ENCODE assay signal across 8 cellular contexts in genomic region chr12:121227294-121227693, GRCh38. TPM values are rescaled to one million over a fixed set of nuclear protein-coding genes. Genes with fewer than 3 reads are reported as not detected.
DNase-seq lines count a peak whose midpoint lies in the region; ATAC-seq and TF ChIP-seq lines count a peak whose summit lies in the region.

No MANE protein-coding gene starts in this region.

- no peaks in the 10 kb centered on the region for H3K9me3 ChIP-seq in right lobe of liver

- 23% methylated on average over 7 of the region's 9 CpGs for WGBS in right lobe of liver (ENCODE audit: insufficient coverage, low coverage, low lambda C conversion rate, missing lambda C conversion rate)

- peaks cover 0 to 34% (median 9%) of the 10 kb centered on the region in 4 donors for H3K4me1 ChIP-seq in right lobe of liver

- ATAC-seq in GM21786 (IDR thresholded peaks at IDR 0.05; ENCODE audit: unreplicated experiment), result peak; percentile 63
- ATAC-seq in right lobe of liver, result peak; percentile 80 to 84 (median 82)
- ATAC-seq in GM18858 (IDR thresholded peaks at IDR 0.05; ENCODE audit: unreplicated experiment), result no peak

- TF ChIP-seq POLR2A in right lobe of liver (IDR thresholded peaks at IDR 0.05), result no peak

- in situ Hi-C loops in GM13976 (cut with MboI; ENCODE audit: low sequenced_read_pairs, unreplicated experiment), result no loop called here

- no peak for TF ChIP-seq CTCF in GM13976 (IDR thresholded peaks at IDR 0.05; ENCODE audit: borderline replicate concordance, control extremely low read depth, extremely low read depth, insufficient read depth, missing control alignments)
- peak in 1 of 4 donors; percentile 4 for TF ChIP-seq CTCF in right lobe of liver (IDR thresholded peaks at IDR 0.05)
- TF ChIP-seq CTCF in dorsolateral prefrontal cortex (IDR thresholded peaks at IDR 0.05 in 54 of 56, conservative IDR thresholded peaks at IDR 0.05 in 2 of 56; ENCODE audit: low read depth in 1 of 56, partially characterized antibody in 56 of 56), result no peak

- H3K27ac ChIP-seq in right lobe of liver (peak overlapping the region; percentile 51 to 92 (median 85)), dorsolateral prefrontal cortex (no peak overlapping the region)

- DNase-seq in GM13976 (ENCODE audit: low spot score) (peak; percentile 80), NCI-H2196 treated with DMSO at 0.1 percent for 48 hours (lab: John Stamatoyannopoulos, UW; ENCODE audit: unreplicated experiment) (peak; percentile 69), right lobe of liver (peak; percentile 76 to 89 (median 84)), T1000 (lab: John Stamatoyannopoulos, UW) (no peak), dorsolateral prefrontal cortex (no peak)
- no peak for DNase-seq in activated CD8-positive, alpha-beta memory T cell treated with anti-CD3 and anti-CD28 coated beads, Interleukin-2, amount 50 U/mL, for 48 hours

- H3K4me3 ChIP-seq in right lobe of liver (no peak overlapping the region), dorsolateral prefrontal cortex (no peak overlapping the region)

- no peaks in the 10 kb centered on the region for H3K36me3 ChIP-seq in right lobe of liver

- H3K27me3 ChIP-seq in right lobe of liver (no peaks in the 10 kb centered on the region), dorsolateral prefrontal cortex (no peaks in the 10 kb centered on the region)

- intact Hi-C loops in right lobe of liver (cut with DNase I) (loop anchor here (10.0 kb wide), 2 partner anchors 92 to 102 kb away; partner anchors contain the start of gene P2RX7 (in 1 of the 2)), dorsolateral prefrontal cortex (cut with DNase I) (no loop called here)

RNA-seq across cellular contexts. Expression of gene P2RX4, which starts 17.4 kb away (rescaled TPM):
- 10 to 100 TPM; 11.5 to 79.7 (median 21.9) TPM for total RNA-seq in right lobe of liver
- total RNA-seq in dorsolateral prefrontal cortex, result 10 to 100 TPM in 98 of 120 experiments, 1 to 10 TPM in 22; 7.6 to 21.4 (median 12.6) TPM

Comparison
In these comparisons a context has a peak if more than half of its experiments do, and no peak if none do; other contexts are left out.
1. DNase-seq: peak in GM13976 (single experiment), NCI-H2196 treated with DMSO at 0.1 percent for 48 hours (single experiment) and right lobe of liver (3 of 3); none in T1000 (single experiment), dorsolateral prefrontal cortex (0 of 10) and activated CD8-positive, alpha-beta memory T cell treated with anti-CD3 and anti-CD28 coated beads, Interleukin-2, amount 50 U/mL, for 48 hours (single experiment).
2. H3K27ac ChIP-seq: peak in right lobe of liver (3 of 3); none in dorsolateral prefrontal cortex (0 of 59).
3. intact Hi-C loops: an anchor here in right lobe of liver (10.0 kb wide); none called in dorsolateral prefrontal cortex.